Comparison of ENCODE assay signal across 1 cellular context in genomic region chr15:89136084-89136806, GRCh38.
TF ChIP-seq lines count a peak whose summit lies in the region.

No MANE protein-coding gene starts in this region.

TF ChIP-seq in IMR-90, 13 proteins besides CTCF, POLR2A, EP300 and RAD21 (continued from another document):
- no peak for TF ChIP-seq ELK1 (IDR thresholded peaks at IDR 0.05; ENCODE audit: borderline replicate concordance, low read depth, low read length)
- no peak for TF ChIP-seq RCOR1 (IDR thresholded peaks at IDR 0.05; ENCODE audit: insufficient replicate concordance, low read length)
- TF ChIP-seq CHD1 (IDR thresholded peaks at IDR 0.05; ENCODE audit: low read depth, low read length): no peak
TF ChIP-seq in IMR-90: peak in this region for 0.
